18 cellular contexts compared by ENCODE assay signal in the genomic region with DNA sequence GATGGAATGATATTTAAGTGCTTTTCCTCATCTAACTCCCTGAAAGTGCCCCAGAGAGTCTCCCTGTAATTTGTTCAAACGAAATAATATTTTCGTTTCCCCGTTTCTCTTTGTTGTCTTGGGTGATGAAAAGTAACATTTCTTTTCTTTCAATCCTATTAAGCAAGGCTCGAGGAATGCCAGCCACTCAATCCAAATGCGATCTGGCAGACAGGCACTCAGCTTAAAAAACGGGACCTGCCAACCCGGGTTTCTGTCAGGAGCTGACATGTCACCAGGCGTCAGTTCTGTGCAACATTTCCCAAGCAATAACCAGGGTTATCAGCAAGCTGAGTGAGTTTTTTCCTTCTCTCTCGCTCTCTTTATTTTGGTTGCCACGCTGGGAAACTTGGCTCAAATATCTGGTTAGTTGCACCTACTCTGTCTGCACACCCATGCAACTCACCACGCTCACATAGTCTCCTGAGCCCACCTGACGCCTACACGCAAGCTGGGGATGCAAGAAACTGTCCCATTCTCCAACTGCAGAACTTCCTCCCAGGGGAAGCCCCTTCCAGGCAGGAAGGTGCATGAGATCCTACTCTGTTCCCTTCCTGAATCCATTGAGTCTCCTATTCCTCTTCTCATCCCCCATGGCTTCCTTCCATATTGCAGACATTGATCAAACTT.
A peak's percentile ranks its signal among the peaks of the same experiment; 100 is the strongest.
DNase-seq lines count a peak whose midpoint lies in the region; ATAC-seq, FAIRE-seq and TF ChIP-seq lines count a peak whose summit lies in the region.
"Had no signal": no experiment of that assay in that cellular context is flagged by ENCODE, and none has a peak within 500 bp of the region (broad histone marks: within the 10 kb centered on the region; RNA-seq: fewer than 3 reads in every experiment).

No MANE protein-coding gene starts in this region.

- H3K36me3 ChIP-seq in K562 (ENCODE audit: control insufficient read depth, insufficient read depth, low read length): no peaks in the 10 kb centered on the region
- no peaks in the 10 kb centered on the region for H3K36me3 ChIP-seq in neural cell (ENCODE audit: insufficient read depth, low read length)
- H3K36me3 ChIP-seq in uterus: no peaks in the 10 kb centered on the region

- H3K4me2 ChIP-seq in A549: no peak overlapping the region
- no peak overlapping the region for H3K4me2 ChIP-seq in K562 (ENCODE audit: insufficient read depth, low read length)
- no peak overlapping the region for H3K4me2 ChIP-seq in neural cell (ENCODE audit: low read length)

- H3K79me2 ChIP-seq in K562 (ENCODE audit: control insufficient read depth, insufficient read depth, low read length): no peaks in the 10 kb centered on the region
- H3K79me2 ChIP-seq in neural cell (replicated peaks; ENCODE audit: insufficient read depth, low read length): peaks cover 4% of the 10 kb centered on the region

- H3K27me3 ChIP-seq in K562 (ENCODE audit: control insufficient read depth in 2 of 2, insufficient read depth in 2 of 2, low read length in 2 of 2) (peaks cover 10 to 44% of the 10 kb centered on the region in 2 experiments; a peak in 4 of 5 replicates), neural cell (ENCODE audit: insufficient read depth, low read depth, low read length) (no peaks in the 10 kb centered on the region), uterus (no peaks in the 10 kb centered on the region)

- H3F3A ChIP-seq in neural cell (ENCODE audit: insufficient read depth, low read length, poor library complexity, severe bottlenecking): peaks cover 3% of the 10 kb centered on the region

- TF ChIP-seq EP300 in A549 (IDR thresholded peaks at IDR 0.05) (no peak), K562 (IDR thresholded peaks at IDR 0.05; ENCODE audit: low read length) (no peak), neural cell (conservative IDR thresholded peaks at IDR 0.05; ENCODE audit: poor library complexity, severe bottlenecking) (peak; percentile 72)

- intact Hi-C loops in K562 (cut with micrococcal nuclease) (no loop called here), left ventricle myocardium superior (cut with micrococcal nuclease) (no loop called here), CD14-positive monocyte (cut with micrococcal nuclease) (no loop called here), uterus (cut with DNase I; ENCODE audit: low total_unique reads) (no loop called here)

- no peak overlapping the region for H3K9ac ChIP-seq in K562 (ENCODE audit: insufficient read depth in 1 of 2, low read depth in 2 of 2, low read length in 2 of 2)
- H3K9ac ChIP-seq in neural cell (ENCODE audit: low read length): no peak overlapping the region

- POLR2A ChIA-PET in A549 (lab: Yijun Ruan, JAX): no interaction called here
- POLR2A ChIA-PET in K562 (lab: Yijun Ruan, JAX): interaction anchor here (0.6 to 0.8 kb wide), 3 partner anchors 13 to 19 kb away, joined by 3 read pairs; no protein-coding TSS in a partner anchor

- H4K20me1 ChIP-seq in K562 (replicated peaks; ENCODE audit: control insufficient read depth, insufficient read depth, low read length): no peaks in the 10 kb centered on the region
- no peaks in the 10 kb centered on the region for H4K20me1 ChIP-seq in neural cell (ENCODE audit: insufficient read depth)

- no peaks in the 10 kb centered on the region for H3K4me1 ChIP-seq in A549
- H3K4me1 ChIP-seq in K562 (replicated peaks in 1 of 2; ENCODE audit: control insufficient read depth in 2 of 2, insufficient read depth in 2 of 2, low read length in 2 of 2): no peaks in the 10 kb centered on the region
- no peaks in the 10 kb centered on the region for H3K4me1 ChIP-seq in uterus

- TF ChIP-seq CTCF in A549 (IDR thresholded peaks at IDR 0.05) (no peak), K562 (IDR thresholded peaks at IDR 0.05 in 2 of 3, conservative IDR thresholded peaks at IDR 0.05 in 1 of 3; ENCODE audit: insufficient read depth in 2 of 3, low read depth in 1 of 3, low read length in 3 of 3) (no peak), neural cell (IDR thresholded peaks at IDR 0.05; ENCODE audit: poor library complexity, severe bottlenecking) (no peak), CD14-positive monocyte (IDR thresholded peaks at IDR 0.05) (no peak), uterus (IDR thresholded peaks at IDR 0.05) (no peak)

- TF ChIP-seq RAD21 in A549 (conservative IDR thresholded peaks at IDR 0.05 in 1 of 2, IDR thresholded peaks at IDR 0.05 in 1 of 2): no peak
- no peak for TF ChIP-seq RAD21 in K562 (CRISPR knock-in tag; conservative IDR thresholded peaks at IDR 0.05 in 1 of 2, IDR thresholded peaks at IDR 0.05 in 1 of 2)
- TF ChIP-seq RAD21 in neural cell (conservative IDR thresholded peaks at IDR 0.05): no peak

- CTCF ChIA-PET in A549 (lab: Yijun Ruan, JAX): interaction anchor here (1.6 kb wide), 1 partner anchor 11 kb away, joined by 8 read pairs; no protein-coding TSS in a partner anchor
- CTCF ChIA-PET in K562 (lab: Yijun Ruan, JAX; ENCODE audit: low intra/inter-chr PET ratio): no interaction called here

- no peak overlapping the region for H3K4me3 ChIP-seq in A549
- H3K4me3 ChIP-seq in K562: no peak overlapping the region
- H3K4me3 ChIP-seq in neural cell (ENCODE audit: low read length): no peak overlapping the region
- no peak overlapping the region for H3K4me3 ChIP-seq in uterus

- H3K36me3 Mint-ChIP-seq in CD14-positive monocyte: no peaks in the 10 kb centered on the region
- H3K36me3 Mint-ChIP-seq: CD4-positive, CD25-positive, alpha-beta regulatory T cell; IgD-negative memory B cell had no signal

- BruUV-seq in K562 (replicated peaks; lab: Mats Ljungman, UMichigan): no TSS peak

- 23% methylated on average over 13 of the region's 13 CpGs for WGBS in A549 (ENCODE audit: missing lambda C conversion rate)
- WGBS in K562 (ENCODE audit: insufficient coverage, low coverage, missing lambda C conversion rate): 1% methylated on average over 13 of the region's 13 CpGs

- no peaks in the 10 kb centered on the region for H3K9me3 Mint-ChIP-seq in CD14-positive monocyte
- H3K9me3 Mint-ChIP-seq: IgD-negative memory B cell had no signal

- FAIRE-seq in A549 (lab: Jason Lieb, UNC): no peak
- no peak for FAIRE-seq in K562 (lab: Jason Lieb, UNC)
- FAIRE-seq: GM18507 had no signal

- DNase-seq in A549 (ENCODE audit: low read depth in 1 of 2, low spot score in 1 of 2) (no peak), K562 (ENCODE audit: extremely low read depth in 1 of 4, low spot score in 3 of 4) (no peak), left ventricle myocardium superior (no peak), CD14-positive monocyte (ENCODE audit: low spot score) (no peak), uterus (no peak)
- no peak for DNase-seq in activated naive CD4-positive, alpha-beta T cell treated with anti-CD3 and anti-CD28 coated beads, Interleukin-2, amount 50 U/mL, for 16 hours
- DNase-seq: AML-193; CD4-positive, CD25-positive, alpha-beta regulatory T cell; HCEC 1CT; NCI-H1436 treated with DMSO at 0.1 percent for 48 hours; NCI-H2081; NCI-H524; OCI-M1 had no signal

- H3K27ac ChIP-seq in A549 (no peak overlapping the region), K562 (ENCODE audit: extremely low read depth, low read depth, low read length) (no peak overlapping the region), neural cell (ENCODE audit: low read length) (no peak overlapping the region), uterus (no peak overlapping the region)
- H3K27ac ChIP-seq: RWPE1 had no signal

- H3K4me1 Mint-ChIP-seq in CD14-positive monocyte: peaks cover 4% of the 10 kb centered on the region
- H3K4me1 Mint-ChIP-seq: CD4-positive, CD25-positive, alpha-beta regulatory T cell; IgD-negative memory B cell had no signal

- no peaks in the 10 kb centered on the region for H3K9me2 ChIP-seq in neural cell (ENCODE audit: insufficient read depth, low read length)

- no peak overlapping the region for H3K27ac Mint-ChIP-seq in CD14-positive monocyte
- H3K27ac Mint-ChIP-seq: CD4-positive, CD25-positive, alpha-beta regulatory T cell; IgD-negative memory B cell had no signal

- no peaks in the 10 kb centered on the region for H3K9me3 ChIP-seq in A549
- no peaks in the 10 kb centered on the region for H3K9me3 ChIP-seq in K562 (replicated peaks; ENCODE audit: control insufficient read depth, insufficient read depth, low read depth, low read length)
- no peaks in the 10 kb centered on the region for H3K9me3 ChIP-seq in neural cell (ENCODE audit: low read length)
- H3K9me3 ChIP-seq in uterus: no peaks in the 10 kb centered on the region

- in situ Hi-C loops in K562 (cut with MboI): no loop called here

- H2AFZ ChIP-seq in K562 (ENCODE audit: low read depth, low read length) (no peak overlapping the region), neural cell (ENCODE audit: low read depth, low read length) (no peak overlapping the region)

- no peak overlapping the region for H3K4me3 Mint-ChIP-seq in CD14-positive monocyte
- H3K4me3 Mint-ChIP-seq: IgD-negative memory B cell had no signal

- peaks cover 0 to 2% (median 1%) of the 10 kb centered on the region in 3 donors for H3K27me3 Mint-ChIP-seq in CD14-positive monocyte (ENCODE audit: low read depth in 3 of 3)
- H3K27me3 Mint-ChIP-seq: IgD-negative memory B cell had no signal

- TF ChIP-seq POLR2A in A549 (IDR thresholded peaks at IDR 0.05; ENCODE audit: low read length): no peak
- TF ChIP-seq POLR2A in K562 (conservative IDR thresholded peaks at IDR 0.05): no peak
- no peak for TF ChIP-seq POLR2A in uterus (IDR thresholded peaks at IDR 0.05)

- ATAC-seq in A549: no peak
- ATAC-seq in K562: no peak
- peak; percentile 87 for ATAC-seq in left ventricle myocardium superior
- no peak for ATAC-seq in GM21447 (IDR thresholded peaks at IDR 0.05; ENCODE audit: unreplicated experiment)

- no peaks in the 10 kb centered on the region for H3K9me1 ChIP-seq in K562 (ENCODE audit: control insufficient read depth, insufficient read depth, low read length)

TF ChIP-seq in A549, 52 proteins besides CTCF, POLR2A, EP300 and RAD21 (continues in another document):
- TF ChIP-seq NFE2L2 (conservative IDR thresholded peaks at IDR 0.05; ENCODE audit: low read length) (no peak), FOXS1 (CRISPR knock-in tag; IDR thresholded peaks at IDR 0.05) (no peak)
- TF ChIP-seq, protein P1, sequence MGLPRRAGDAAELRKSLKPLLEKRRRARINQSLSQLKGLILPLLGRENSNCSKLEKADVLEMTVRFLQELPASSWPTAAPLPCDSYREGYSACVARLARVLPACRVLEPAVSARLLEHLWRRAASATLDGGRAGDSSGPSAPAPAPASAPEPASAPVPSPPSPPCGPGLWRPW (IDR thresholded peaks at IDR 0.05): no peak

TF ChIP-seq in K562, 482 proteins besides CTCF, POLR2A, EP300 and RAD21:
- TF ChIP-seq CBX8 (IDR thresholded peaks at IDR 0.05; ENCODE audit: borderline replicate concordance, extremely low read depth, low read depth, low read length, poor library complexity, severe bottlenecking) (peak; percentile 79), RBM34 (IDR thresholded peaks at IDR 0.05; ENCODE audit: borderline replicate concordance, insufficient read depth, low read length) (no peak)
TF ChIP-seq in K562: peak in this region for 1.

TF ChIP-seq in neural cell, 6 proteins besides CTCF, POLR2A, EP300 and RAD21 (continues in another document):
- TF ChIP-seq POLR2AphosphoS5 (IDR thresholded peaks at IDR 0.05) (no peak), MXI1 (conservative IDR thresholded peaks at IDR 0.05; ENCODE audit: poor library complexity, severe bottlenecking) (no peak), TAF1 (IDR thresholded peaks at IDR 0.05; ENCODE audit: low read depth) (no peak)
